Comparison of ENCODE assay signal across 1 cellular context in genomic region chr6:36027501-36028087, GRCh38.
TF ChIP-seq lines count a peak whose summit lies in the region.

TSS of gene MAPK14 (plus strand) at chr6:36027808. CDS start at chr6:36028158, 350 bp downstream.

TF ChIP-seq in HCT116, 20 proteins besides CTCF, POLR2A, EP300 and RAD21 (continued from another document):
- no peak for TF ChIP-seq REST (IDR thresholded peaks at IDR 0.05; ENCODE audit: low read depth)
- peak; percentile 99 for TF ChIP-seq ZBTB33 (IDR thresholded peaks at IDR 0.05; ENCODE audit: extremely low read depth, insufficient replicate concordance, low read length)
- TF ChIP-seq ATF3 (IDR thresholded peaks at IDR 0.05): no peak
- peak; percentile 76 for TF ChIP-seq CBX3 (IDR thresholded peaks at IDR 0.05; ENCODE audit: low read depth)
- TF ChIP-seq EGR1 (IDR thresholded peaks at IDR 0.05; ENCODE audit: low read depth): no peak
- TF ChIP-seq JUND (IDR thresholded peaks at IDR 0.05): no peak
- TF ChIP-seq SIN3A (IDR thresholded peaks at IDR 0.05; ENCODE audit: low read depth): peak; percentile 87
- TF ChIP-seq POLR2AphosphoS5 (IDR thresholded peaks at IDR 0.05; ENCODE audit: low read depth, low read length): peak; percentile 98
- TF ChIP-seq EZH2 (IDR thresholded peaks at IDR 0.05): no peak
- peak; percentile 64 for TF ChIP-seq YY1 (IDR thresholded peaks at IDR 0.05; ENCODE audit: extremely low read depth, insufficient replicate concordance, low read depth, low read length)
- TF ChIP-seq FOSL1 (IDR thresholded peaks at IDR 0.05; ENCODE audit: low read depth): no peak
- no peak for TF ChIP-seq EZH2phosphoT487 (IDR thresholded peaks at IDR 0.05; ENCODE audit: borderline replicate concordance)
- TF ChIP-seq CEBPB (IDR thresholded peaks at IDR 0.05; ENCODE audit: low read depth): no peak
- TF ChIP-seq ELF1 (IDR thresholded peaks at IDR 0.05; ENCODE audit: borderline replicate concordance, low read depth): no peak
- peak; percentile 79 for TF ChIP-seq MAX (IDR thresholded peaks at IDR 0.05)
